In the genomic region with DNA sequence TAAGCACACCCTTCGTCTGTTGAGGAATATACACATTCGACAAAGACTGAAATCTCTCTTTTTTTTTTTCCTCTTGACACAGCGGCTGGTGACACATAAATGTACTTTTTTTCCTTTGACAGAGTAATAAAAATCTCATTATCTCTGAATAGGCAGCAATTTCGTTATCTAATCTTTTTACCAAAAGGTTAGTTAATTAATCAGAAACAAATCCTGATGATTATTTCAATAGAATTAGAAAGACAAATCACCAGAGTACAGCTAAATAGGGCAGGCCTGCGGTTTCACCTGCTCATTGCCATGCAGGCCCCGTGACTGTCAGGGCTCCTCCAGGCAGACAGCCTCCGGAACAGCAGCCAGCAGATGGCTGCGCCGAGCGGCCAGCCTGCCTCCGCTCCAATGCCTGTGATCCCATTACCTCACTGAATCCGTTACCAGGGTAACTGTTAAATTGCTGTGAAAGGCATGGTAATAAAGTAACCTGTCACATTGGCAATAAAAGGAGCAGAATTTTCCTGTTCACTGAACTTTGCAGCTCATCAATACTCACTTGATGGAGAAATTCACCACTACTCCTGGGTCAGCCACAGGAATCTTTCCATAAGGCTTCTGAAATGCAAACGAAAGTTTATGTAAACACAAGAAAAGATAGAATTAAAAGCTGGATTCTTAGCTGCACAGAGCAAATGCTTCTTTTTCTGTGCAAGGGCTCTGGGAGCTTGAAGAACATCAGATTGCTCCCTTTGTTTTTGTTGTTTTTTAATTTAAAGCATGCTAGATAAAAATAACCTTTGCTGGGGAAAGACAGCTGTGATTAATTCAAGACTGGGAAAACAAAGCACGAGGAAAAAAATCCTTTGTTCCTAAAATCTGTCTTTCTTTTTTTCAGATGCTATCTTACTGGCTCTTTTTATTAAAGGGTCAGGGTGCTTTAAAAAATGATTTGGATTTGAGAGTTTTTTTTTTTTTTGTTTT, we compare ENCODE assay signal across 8 cellular contexts.
DNase-seq lines count a peak whose midpoint lies in the region; ATAC-seq, FAIRE-seq and TF ChIP-seq lines count a peak whose summit lies in the region.

No MANE protein-coding gene starts in this region.

- no peaks in the 10 kb centered on the region for H3K27me3 ChIP-seq in AG04450 (ENCODE audit: control insufficient read depth, insufficient read depth, low read length)

- no peaks in the 10 kb centered on the region for H3K36me3 Mint-ChIP-seq in mesothelial cell of epicardium

- CTCF ChIA-PET in AG04450 (lab: Charles Lee), result interaction anchor here (0.6 to 0.8 kb wide), 2 partner anchors 34 to 1581 kb away, joined by 3 read pairs; no protein-coding TSS in a partner anchor

- POLR2A ChIA-PET in AG04450 (lab: Yijun Ruan, JAX), result interaction anchor here (0.7 to 2.0 kb wide), 5 partner anchors 34 to 745 kb away, joined by 3 to 16 read pairs (median 3); no protein-coding TSS in a partner anchor

- H3K9me3 Mint-ChIP-seq in mesothelial cell of epicardium, result no peaks in the 10 kb centered on the region

- H3K4me3 Mint-ChIP-seq in mesothelial cell of epicardium, result peak overlapping the region; percentile 28

- peak; percentile 66 for DNase-seq in AG04450 (ENCODE audit: low read depth, low spot score)
- peak; percentile 17 for DNase-seq in HuH-7.5 (ENCODE audit: low spot score)
- DNase-seq in RKO (ENCODE audit: low spot score), result peak; percentile 1
- peak; percentile 95 for DNase-seq in epithelial cell of proximal tubule (ENCODE audit: low read depth)
- DNase-seq in mesothelial cell of epicardium (ENCODE audit: low spot score in 2 of 2, unreplicated experiment in 2 of 2), result peak; percentile 54 to 55
- peak; percentile 87 for DNase-seq in urothelium cell line (ENCODE audit: low spot score)
- DNase-seq in activated CD4-positive, alpha-beta T cell treated with anti-CD3 and anti-CD28 coated beads, Interleukin-2, amount 50 U/mL, for 4 hours, result no peak

- peaks cover 64% of the 10 kb centered on the region for H3K4me1 Mint-ChIP-seq in mesothelial cell of epicardium

- H3K27ac ChIP-seq in AG04450 (ENCODE audit: low read depth, low read length), result no peak overlapping the region

- peak; percentile 31 for ATAC-seq in GM21381 (IDR thresholded peaks at IDR 0.05; ENCODE audit: unreplicated experiment)

- peaks cover 17% of the 10 kb centered on the region for H3K27me3 Mint-ChIP-seq in mesothelial cell of epicardium (ENCODE audit: low read depth)

- FAIRE-seq in urothelium cell line (lab: Jason Lieb, UNC), result peak; percentile 74

- TF ChIP-seq CTCF in AG04450 (IDR thresholded peaks at IDR 0.05; ENCODE audit: low read depth, low read length) (peak; percentile 57), epithelial cell of proximal tubule (conservative IDR thresholded peaks at IDR 0.05; ENCODE audit: low read depth, low read length) (peak; percentile 64), mesothelial cell of epicardium (IDR thresholded peaks at IDR 0.05; ENCODE audit: unreplicated experiment) (no peak)

- no peak overlapping the region; the same call in none of the 2 replicates for H3K4me3 ChIP-seq in AG04450 (ENCODE audit: low read depth, low read length)
- no peak overlapping the region for H3K4me3 ChIP-seq in epithelial cell of proximal tubule (ENCODE audit: low read depth, low read length)

- H3K27ac Mint-ChIP-seq in mesothelial cell of epicardium, result peak overlapping the region; percentile 90

- H3K9me3 ChIP-seq in AG04450 (ENCODE audit: control insufficient read depth, insufficient read depth, low read length), result no peaks in the 10 kb centered on the region

Comparison
In these comparisons a context has a peak if more than half of its experiments do, and no peak if none do; other contexts are left out.
1. DNase-seq: peak in AG04450 (single experiment), HuH-7.5 (single experiment), RKO (single experiment), epithelial cell of proximal tubule (single experiment), mesothelial cell of epicardium (2 of 2) and urothelium cell line (single experiment); none in activated CD4-positive, alpha-beta T cell treated with anti-CD3 and anti-CD28 coated beads, Interleukin-2, amount 50 U/mL, for 4 hours (0 of 2).